8 cellular contexts compared by ENCODE assay signal in the genomic region with DNA sequence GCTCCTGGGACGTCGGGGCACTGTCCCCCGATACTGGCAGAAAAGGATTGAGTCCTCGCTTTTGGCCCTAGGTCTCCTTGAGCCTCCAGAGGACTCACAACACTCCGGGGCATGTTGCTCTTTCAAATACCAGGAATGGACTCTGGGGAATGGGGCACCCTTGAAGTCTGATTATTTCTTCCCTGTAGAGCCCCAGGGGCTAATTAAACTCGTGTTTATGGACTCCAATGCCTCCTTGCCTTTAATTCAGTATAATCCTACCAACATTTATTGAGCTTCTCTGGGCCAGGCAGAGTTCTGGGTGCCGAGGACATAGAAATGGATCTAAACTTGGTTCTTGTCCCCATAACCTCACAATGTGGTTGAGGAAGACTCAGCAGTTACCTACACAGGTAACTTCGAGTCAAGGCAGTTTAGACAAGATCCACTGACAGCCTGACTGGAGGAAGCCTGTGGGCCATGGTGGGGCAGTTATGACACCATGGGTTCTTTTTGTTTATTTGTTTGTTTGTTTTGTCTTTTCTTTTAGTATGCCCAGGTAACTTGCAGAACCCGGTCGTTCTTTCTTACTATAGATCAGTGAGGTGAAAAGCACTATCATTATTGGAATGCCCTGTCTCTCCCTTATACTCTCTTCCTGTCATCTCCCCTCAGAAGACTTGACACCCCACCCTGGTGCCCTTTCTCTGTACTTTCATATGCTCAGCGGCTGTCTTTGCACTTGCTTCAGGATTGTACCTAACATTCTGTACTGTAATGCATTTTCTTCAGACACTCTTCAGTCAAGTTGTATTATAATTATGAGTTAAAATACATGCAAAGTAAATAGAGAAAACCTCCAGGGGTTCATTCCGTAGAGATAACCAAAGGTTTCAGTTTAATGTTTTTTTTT.
DNase-seq lines count a peak whose midpoint lies in the region; ATAC-seq and TF ChIP-seq lines count a peak whose summit lies in the region.

No MANE protein-coding gene starts in this region.

- TF ChIP-seq POLR2A in GM10847 (IDR thresholded peaks at IDR 0.05; ENCODE audit: extremely low read depth, insufficient read length), result peak; percentile 34

- DNase-seq in NCI-H2171 (lab: John Stamatoyannopoulos, UW), result peak; percentile 49
- no peak for DNase-seq in activated CD8-positive, alpha-beta memory T cell treated with anti-CD3 and anti-CD28 coated beads, Interleukin-2, amount 50 U/mL, for 4 hours

- H3K4me1 ChIP-seq in ACC112 (ENCODE audit: control insufficient read depth, insufficient read depth, low read length, unreplicated experiment) (peaks cover 44% of the 10 kb centered on the region), iPS-20b (ENCODE audit: insufficient read depth, low read length) (peaks cover 6% of the 10 kb centered on the region), subcutaneous abdominal adipose tissue (ENCODE audit: control insufficient read depth in 5 of 5, insufficient read depth in 5 of 5, low read length in 5 of 5) (peaks cover 15 to 75% (median 60%) of the 10 kb centered on the region in 5 donors)

- H3K9me3 ChIP-seq in iPS-20b (ENCODE audit: insufficient read depth, low read depth, low read length) (no peaks in the 10 kb centered on the region), subcutaneous abdominal adipose tissue (ENCODE audit: control insufficient read depth in 5 of 5, low read length in 5 of 5) (no peaks in the 10 kb centered on the region)

- peak overlapping the region; percentile 97 for H3K4me3 ChIP-seq in ACC112 (ENCODE audit: low read depth, low read length)
- H3K4me3 ChIP-seq in iPS-20b (ENCODE audit: low read length), result peak overlapping the region; percentile 81
- H3K4me3 ChIP-seq in subcutaneous abdominal adipose tissue (ENCODE audit: low read depth in 1 of 5, low read length in 5 of 5), result peak overlapping the region; percentile 92 to 97 (median 96)

- H3K27ac ChIP-seq in ACC112 (ENCODE audit: low read depth, low read length) (peak overlapping the region; percentile 99), angular gyrus (ENCODE audit: low read depth, low read length) (peak overlapping the region; percentile 82), iPS-20b (ENCODE audit: low read length) (no peak overlapping the region), subcutaneous abdominal adipose tissue (ENCODE audit: low read depth, low read length) (peak overlapping the region; percentile 100)

- no peak for ATAC-seq in HG03521 (IDR thresholded peaks at IDR 0.05; ENCODE audit: unreplicated experiment)

- peaks cover 73% of the 10 kb centered on the region for H3K79me2 ChIP-seq in ACC112 (ENCODE audit: control insufficient read depth, insufficient read depth, low read length, unreplicated experiment)

- H3K36me3 ChIP-seq in ACC112 (ENCODE audit: insufficient read depth, low read length) (peaks cover 10% of the 10 kb centered on the region; the same call in 1 of the 2 replicates), iPS-20b (ENCODE audit: insufficient read depth, low read depth, low read length) (no peaks in the 10 kb centered on the region), subcutaneous abdominal adipose tissue (ENCODE audit: control insufficient read depth in 5 of 5, insufficient read depth in 5 of 5, low read length in 5 of 5) (peaks cover 0 to 10% (median 6%) of the 10 kb centered on the region in 5 donors)

- no peak overlapping the region for H2AFZ ChIP-seq in ACC112 (ENCODE audit: low read length, unreplicated experiment)

- H3K9ac ChIP-seq in iPS-20b (ENCODE audit: low read depth, low read length) (peak overlapping the region; percentile 58; the same call in 1 of the 2 replicates), subcutaneous abdominal adipose tissue (ENCODE audit: low read length in 5 of 5) (peak overlapping the region; percentile 89 to 100 (median 99))

- no peaks in the 10 kb centered on the region for H3K27me3 ChIP-seq in ACC112 (ENCODE audit: insufficient read depth, low read length)
- H3K27me3 ChIP-seq in iPS-20b (ENCODE audit: insufficient read depth, low read length), result no peaks in the 10 kb centered on the region
- H3K27me3 ChIP-seq in subcutaneous abdominal adipose tissue (ENCODE audit: control insufficient read depth in 5 of 5, insufficient read depth in 4 of 5, low read length in 5 of 5), result no peaks in the 10 kb centered on the region
